In genomic region chr5:56735845-56736641, GRCh38 we compare ENCODE assay signal across 8 cellular contexts.
A peak's percentile ranks its signal among the peaks of the same experiment; 100 is the strongest.
DNase-seq lines count a peak whose midpoint lies in the region; ATAC-seq and TF ChIP-seq lines count a peak whose summit lies in the region.

No MANE protein-coding gene starts in this region.

- H3K9ac ChIP-seq in Loucy (ENCODE audit: low read depth, low read length, poor library complexity, severe bottlenecking) = peak overlapping the region; percentile 69
- H3K9ac ChIP-seq in mesenchymal stem cell (ENCODE audit: low read length) = no peak overlapping the region

- H3K27ac Mint-ChIP-seq in activated T-cell treated with anti-CD3 and anti-CD28 coated beads, Interleukin-2, amount 50 U/mL, for 24 hours = peak overlapping the region; percentile 68

- WGBS in mesenchymal stem cell = 50% methylated on average over 8 of the region's 9 CpGs
- WGBS in aorta, 2 donors = 64 to 66% methylated on average over 9 of the region's 9 CpGs

- no peaks in the 10 kb centered on the region for H3K79me2 ChIP-seq in Loucy (ENCODE audit: insufficient read depth, low read length)

- no peak overlapping the region for H3K23ac ChIP-seq in mesenchymal stem cell (ENCODE audit: low read length in 2 of 2)

- peak overlapping the region; percentile 12 for H4K91ac ChIP-seq in mesenchymal stem cell (ENCODE audit: low read length)

- H3K4me1 ChIP-seq in Loucy (ENCODE audit: insufficient read depth, low read length, poor library complexity, severe bottlenecking) = peaks cover 52% of the 10 kb centered on the region
- peaks cover 2% of the 10 kb centered on the region for H3K4me1 ChIP-seq in mesenchymal stem cell (ENCODE audit: control insufficient read depth, insufficient read depth, low read depth, low read length)
- H3K4me1 ChIP-seq in aorta (ENCODE audit: control insufficient read depth in 1 of 2, insufficient read depth in 2 of 2, low read length in 2 of 2) = no peaks in the 10 kb centered on the region
- no peaks in the 10 kb centered on the region for H3K4me1 ChIP-seq in HAP-1

- H3K9me3 ChIP-seq in Loucy (ENCODE audit: insufficient read depth, low read depth, low read length) (no peaks in the 10 kb centered on the region), mesenchymal stem cell (ENCODE audit: control insufficient read depth, low read length) (no peaks in the 10 kb centered on the region), aorta (ENCODE audit: control insufficient read depth, low read length) (no peaks in the 10 kb centered on the region), HAP-1 (no peaks in the 10 kb centered on the region)

- peaks cover 17% of the 10 kb centered on the region for H3F3A ChIP-seq in Loucy (ENCODE audit: low read depth)

- H3K36me3 ChIP-seq in Loucy (ENCODE audit: insufficient read depth, low read length) = no peaks in the 10 kb centered on the region
- no peaks in the 10 kb centered on the region for H3K36me3 ChIP-seq in mesenchymal stem cell (ENCODE audit: control insufficient read depth in 1 of 2, insufficient read depth in 2 of 2, low read depth in 1 of 2, low read length in 2 of 2)
- no peaks in the 10 kb centered on the region for H3K36me3 ChIP-seq in aorta (ENCODE audit: control insufficient read depth in 1 of 2, insufficient read depth in 2 of 2, low read length in 1 of 2)
- H3K36me3 ChIP-seq in HAP-1 (replicated peaks) = no peaks in the 10 kb centered on the region

- TF ChIP-seq CTCF in Loucy (conservative IDR thresholded peaks at IDR 0.05; ENCODE audit: low read length) (peak; percentile 33), GM10266 (IDR thresholded peaks at IDR 0.05; ENCODE audit: control insufficient read depth, insufficient read depth, low read depth, missing control alignments) (no peak)

- peak overlapping the region in 1 of 2 experiments; percentile 40 for H3K4ac ChIP-seq in mesenchymal stem cell (ENCODE audit: low read depth in 1 of 2, low read length in 2 of 2)

- peaks cover 1% of the 10 kb centered on the region for H3K9me3 Mint-ChIP-seq in activated T-cell treated with anti-CD3 and anti-CD28 coated beads, Interleukin-2, amount 50 U/mL, for 24 hours

- H3K4me2 ChIP-seq in Loucy (ENCODE audit: low read depth, low read length, poor library complexity, severe bottlenecking) = peak overlapping the region; percentile 71
- no peak overlapping the region for H3K4me2 ChIP-seq in mesenchymal stem cell (ENCODE audit: low read length, poor library complexity, severe bottlenecking)

- no peaks in the 10 kb centered on the region for H3K9me2 ChIP-seq in Loucy (replicated peaks; ENCODE audit: low read depth, low read length)

- H4K20me1 ChIP-seq in Loucy (ENCODE audit: insufficient read depth, low read length, poor library complexity, severe bottlenecking) = no peaks in the 10 kb centered on the region

- H3K36me3 Mint-ChIP-seq in activated T-cell treated with anti-CD3 and anti-CD28 coated beads, Interleukin-2, amount 50 U/mL, for 24 hours (ENCODE audit: low read depth) = no peaks in the 10 kb centered on the region

- no peaks in the 10 kb centered on the region for H3K27me3 Mint-ChIP-seq in activated T-cell treated with anti-CD3 and anti-CD28 coated beads, Interleukin-2, amount 50 U/mL, for 24 hours

- H2BK12ac ChIP-seq in mesenchymal stem cell (ENCODE audit: low read length in 2 of 2) = peak overlapping the region in 1 of 2 experiments; percentile 2

- H2BK5ac ChIP-seq in mesenchymal stem cell (ENCODE audit: low read depth, low read length, poor library complexity, severe bottlenecking) = no peak overlapping the region

- H3K4me3 ChIP-seq in Loucy (ENCODE audit: low read length, poor library complexity, severe bottlenecking) = peak overlapping the region; percentile 53
- H3K4me3 ChIP-seq in mesenchymal stem cell (ENCODE audit: insufficient read depth in 1 of 2, low read depth in 1 of 2, low read length in 2 of 2) = no peak overlapping the region
- no peak overlapping the region for H3K4me3 ChIP-seq in aorta (ENCODE audit: low read length in 2 of 2)
- H3K4me3 ChIP-seq in HAP-1 = no peak overlapping the region

- intact Hi-C loops in aorta (cut with DNase I) = no loop called here

- ATAC-seq in aorta (ENCODE audit: low FRiP score) = no peak
- no peak for ATAC-seq in HG02885 (IDR thresholded peaks at IDR 0.05; ENCODE audit: poor library complexity, unreplicated experiment)

- H3K14ac ChIP-seq in mesenchymal stem cell (ENCODE audit: low read length in 2 of 2) = no peak overlapping the region

- H3K4me1 Mint-ChIP-seq in activated T-cell treated with anti-CD3 and anti-CD28 coated beads, Interleukin-2, amount 50 U/mL, for 24 hours (ENCODE audit: low read depth) = peaks cover 40% of the 10 kb centered on the region

- H2AFZ ChIP-seq in Loucy (ENCODE audit: low read length) (peak overlapping the region; percentile 26; the same call in 1 of the 2 replicates), mesenchymal stem cell (ENCODE audit: low read depth, low read length) (no peak overlapping the region)

- H3K79me1 ChIP-seq in mesenchymal stem cell (replicated peaks; ENCODE audit: low read length, poor library complexity, severe bottlenecking) = no peaks in the 10 kb centered on the region

- peak overlapping the region; percentile 6 for H2BK15ac ChIP-seq in mesenchymal stem cell (ENCODE audit: low read depth, poor library complexity, severe bottlenecking)

- H3K18ac ChIP-seq in mesenchymal stem cell (ENCODE audit: low read depth in 1 of 2, low read length in 2 of 2) = peak overlapping the region; percentile 13 to 40

- H2BK120ac ChIP-seq in mesenchymal stem cell (ENCODE audit: low read depth, low read length) = no peak overlapping the region

- DNase-seq in CD1c-positive myeloid dendritic cell (ENCODE audit: extremely low spot score) (peak; percentile 46), mesenchymal stem cell (no peak), aorta (no peak), HAP-1 (ENCODE audit: low spot score in 2 of 2) (no peak), GM10266 (ENCODE audit: extremely low spot score) (no peak)
- DNase-seq in activated T-cell treated with anti-CD3 and anti-CD28 coated beads, Interleukin-2, amount 50 U/mL, for 24 hours = peak; percentile 36

- H3K27me3 ChIP-seq in Loucy (ENCODE audit: insufficient read depth, low read length, poor library complexity, severe bottlenecking) (no peaks in the 10 kb centered on the region), mesenchymal stem cell (ENCODE audit: control insufficient read depth in 1 of 2, insufficient read depth in 1 of 2, low read length in 2 of 2) (peaks cover 0 to 6% of the 10 kb centered on the region in 2 experiments), aorta (ENCODE audit: control insufficient read depth in 1 of 2, insufficient read depth in 2 of 2, low read length in 1 of 2) (no peaks in the 10 kb centered on the region), HAP-1 (ENCODE audit: low read depth) (no peaks in the 10 kb centered on the region)

- H4K8ac ChIP-seq in mesenchymal stem cell (ENCODE audit: low read length) = peak overlapping the region; percentile 63

- H3K27ac ChIP-seq in mesenchymal stem cell (ENCODE audit: low read length, poor library complexity, severe bottlenecking) = no peak overlapping the region
- no peak overlapping the region for H3K27ac ChIP-seq in aorta (ENCODE audit: low read depth in 1 of 2, low read length in 2 of 2)

- no peak overlapping the region for H3K4me3 Mint-ChIP-seq in activated T-cell treated with anti-CD3 and anti-CD28 coated beads, Interleukin-2, amount 50 U/mL, for 24 hours

- in situ Hi-C loops in HAP-1 (cut with MboI; ENCODE audit: low sequenced_read_pairs) = no loop called here

- no peak overlapping the region for H2AK5ac ChIP-seq in mesenchymal stem cell (ENCODE audit: low read length, severe bottlenecking)

Comparison
In these comparisons a context has a peak if more than half of its experiments do, and no peak if none do; other contexts are left out.
1. DNase-seq: peak in CD1c-positive myeloid dendritic cell (single experiment) and activated T-cell treated with anti-CD3 and anti-CD28 coated beads, Interleukin-2, amount 50 U/mL, for 24 hours (single experiment); none in mesenchymal stem cell (single experiment), aorta (0 of 2), HAP-1 (0 of 2) and GM10266 (single experiment).